23 cellular contexts compared by ENCODE assay signal in genomic region chr3:39744746-39745145, GRCh38.
"Had no signal": no experiment of that assay in that cellular context is flagged by ENCODE, and none has a peak within 500 bp of the region (broad histone marks: within the 10 kb centered on the region; RNA-seq: fewer than 3 reads in every experiment).

No MANE protein-coding gene starts in this region.

- H3K27me3 ChIP-seq: neural progenitor cell, ovary, right lobe of liver, sigmoid colon, stomach, thyroid gland, transverse colon, upper lobe of right lung, uterus had no signal

- H3K9me3 ChIP-seq: ovary, psoas muscle, right lobe of liver, sigmoid colon, thoracic aorta, thyroid gland, transverse colon, upper lobe of right lung, uterus had no signal

- DNase-seq: natural killer cell; occipital lobe; ovary; posterior cingulate gyrus; psoas muscle; right cardiac atrium; right lobe of liver; sigmoid colon; small intestine; stimulated activated CD4-positive, alpha-beta T cell treated with anti-CD3 and anti-CD28 coated beads, Interleukin-15, amount 100 ng/mL, for 24 hours; stimulated activated CD4-positive, alpha-beta T cell treated with anti-CD3 and anti-CD28 coated beads, Interleukin-2, amount 100 ng/mL, for 24 hours; stimulated activated CD4-positive, alpha-beta T cell treated with anti-CD3 and anti-CD28 coated beads, Interleukin-2, amount 100 ng/mL, for 48 hours; stimulated activated CD4-positive, alpha-beta T cell treated with anti-CD3 and anti-CD28 coated beads, Interleukin-4, amount 100 ng/mL, for 24 hours; stimulated activated naive B cell treated with anti-CD40 and anti-IgM and Interleukin-4, amounts not matched to agents 10 μg/mL and 1 μg/mL and 100 μg/mL, for 72 hours; stimulated activated naive CD4-positive, alpha-beta T cell treated with Interleukin-2 at 50 U/mL for 16 hours; stomach; thyroid gland; transverse colon; upper lobe of right lung; uterus had no signal

- H3K27ac ChIP-seq: neural progenitor cell, ovary, parathyroid adenoma, psoas muscle, right lobe of liver, sigmoid colon, stomach, thoracic aorta, thyroid gland, transverse colon, upper lobe of right lung, uterus had no signal

- H3K4me1 ChIP-seq: neural progenitor cell, parathyroid adenoma, psoas muscle, sigmoid colon, thyroid gland, transverse colon, upper lobe of right lung, uterus had no signal

- H3K4me3 ChIP-seq: neural progenitor cell, ovary, psoas muscle, right lobe of liver, sigmoid colon, stomach, thoracic aorta, thyroid gland, transverse colon, upper lobe of right lung, uterus had no signal

- H3K36me3 ChIP-seq: neural progenitor cell, ovary, right lobe of liver, sigmoid colon, stomach, thoracic aorta, thyroid gland, transverse colon, upper lobe of right lung, uterus had no signal
